Comparison of ENCODE assay signal across 17 cellular contexts in genomic region chr15:58087870-58088269, GRCh38. TPM values are rescaled to one million over a fixed set of nuclear protein-coding genes. Genes with fewer than 3 reads are reported as not detected.
DNase-seq lines count a peak whose midpoint lies in the region; ATAC-seq and TF ChIP-seq lines count a peak whose summit lies in the region.
"Had no signal": no experiment of that assay in that cellular context is flagged by ENCODE, and none has a peak within 500 bp of the region (broad histone marks: within the 10 kb centered on the region; RNA-seq: fewer than 3 reads in every experiment).

No MANE protein-coding gene starts in this region.

- no peak overlapping the region for H3K4me3 ChIP-seq in left lung

- no peaks in the 10 kb centered on the region for H3K9me3 ChIP-seq in left lung

- H3K27me3 Mint-ChIP-seq in stimulated activated naive CD8-positive, alpha-beta T cell treated with anti-CD3 and anti-CD28 coated beads, Interleukin-15, Interleukin-2, amounts not matched to agents 100 ng/mL and 50 ng/mL, for 24 hours = peaks cover 47% of the 10 kb centered on the region
- peaks cover 9% of the 10 kb centered on the region for H3K27me3 Mint-ChIP-seq in stimulated activated naive CD8-positive, alpha-beta T cell treated with anti-CD3 and anti-CD28 coated beads, Interleukin-15, amount 100 ng/mL, for 72 hours

- no peak for DNase-seq in stimulated activated naive CD8-positive, alpha-beta T cell treated with anti-CD3 and anti-CD28 coated beads, Interleukin-15, amount 100 ng/mL, for 72 hours
- DNase-seq in SKM-1 treated with dmso at 0.1 percent for 144 hours (lab: John Stamatoyannopoulos, UW; ENCODE audit: unreplicated experiment) (peak; percentile 28), left lung (no peak), amygdala (lab: John Stamatoyannopoulos, UW) (no peak), NCI-H446 treated with DMSO at 0.1 percent for 48 hours (lab: John Stamatoyannopoulos, UW) (no peak)
- no peak for DNase-seq in stimulated activated CD8-positive, alpha-beta memory T cell treated with anti-CD3 and anti-CD28 coated beads, Interleukin-4, amount 100 ng/mL, for 48 hours
- DNase-seq: CD8-positive, alpha-beta T cell; COR-L47; DMS153; DMS79 treated with DMSO at 0.1 percent for 48 hours; EL; GOT3; H9 had no signal

- no peak overlapping the region for H3K27ac ChIP-seq in left lung
- H3K27ac ChIP-seq: C4-2B had no signal

- no peak for TF ChIP-seq CTCF in left lung (IDR thresholded peaks at IDR 0.05)

- H3K4me1 ChIP-seq in left lung = no peaks in the 10 kb centered on the region

- peak overlapping the region; percentile 60 for H3K27ac Mint-ChIP-seq in stimulated activated naive CD8-positive, alpha-beta T cell treated with anti-CD3 and anti-CD28 coated beads, Interleukin-15, Interleukin-2, amounts not matched to agents 100 ng/mL and 50 ng/mL, for 24 hours
- H3K27ac Mint-ChIP-seq in stimulated activated naive CD8-positive, alpha-beta T cell treated with anti-CD3 and anti-CD28 coated beads, Interleukin-15, amount 100 ng/mL, for 72 hours = no peak overlapping the region
- H3K27ac Mint-ChIP-seq: B cell; CD8-positive, alpha-beta T cell; H9 had no signal

- intact Hi-C loops in left lung (cut with DNase I) = no loop called here

- ATAC-seq in stimulated activated naive CD8-positive, alpha-beta T cell treated with anti-CD3 and anti-CD28 coated beads, Interleukin-15, amount 100 ng/mL, for 72 hours = no peak
- ATAC-seq in left lung = peak; percentile 42
- ATAC-seq: CD8-positive, alpha-beta T cell had no signal

- H3K4me3 Mint-ChIP-seq in stimulated activated naive CD8-positive, alpha-beta T cell treated with anti-CD3 and anti-CD28 coated beads, Interleukin-15, Interleukin-2, amounts not matched to agents 100 ng/mL and 50 ng/mL, for 24 hours = no peak overlapping the region
- H3K4me3 Mint-ChIP-seq in stimulated activated naive CD8-positive, alpha-beta T cell treated with anti-CD3 and anti-CD28 coated beads, Interleukin-15, amount 100 ng/mL, for 72 hours = no peak overlapping the region
- H3K4me3 Mint-ChIP-seq: B cell; CD8-positive, alpha-beta T cell; H9 had no signal

- peaks cover 23% of the 10 kb centered on the region for H3K4me1 Mint-ChIP-seq in stimulated activated naive CD8-positive, alpha-beta T cell treated with anti-CD3 and anti-CD28 coated beads, Interleukin-15, Interleukin-2, amounts not matched to agents 100 ng/mL and 50 ng/mL, for 24 hours (ENCODE audit: low read depth)
- H3K4me1 Mint-ChIP-seq in stimulated activated naive CD8-positive, alpha-beta T cell treated with anti-CD3 and anti-CD28 coated beads, Interleukin-15, amount 100 ng/mL, for 72 hours = no peaks in the 10 kb centered on the region
- H3K4me1 Mint-ChIP-seq: B cell, H9 had no signal

- H3K36me3 ChIP-seq in left lung = no peaks in the 10 kb centered on the region

- H3K36me3 Mint-ChIP-seq in stimulated activated naive CD8-positive, alpha-beta T cell treated with anti-CD3 and anti-CD28 coated beads, Interleukin-15, Interleukin-2, amounts not matched to agents 100 ng/mL and 50 ng/mL, for 24 hours (ENCODE audit: low read depth) = no peaks in the 10 kb centered on the region
- H3K36me3 Mint-ChIP-seq: CD8-positive, alpha-beta T cell had no signal

- H3K9me3 Mint-ChIP-seq in stimulated activated naive CD8-positive, alpha-beta T cell treated with anti-CD3 and anti-CD28 coated beads, Interleukin-15, Interleukin-2, amounts not matched to agents 100 ng/mL and 50 ng/mL, for 24 hours = peaks cover 12% of the 10 kb centered on the region
- peaks cover 0 to 5% of the 10 kb centered on the region in 2 donors for H3K9me3 Mint-ChIP-seq in stimulated activated naive CD8-positive, alpha-beta T cell treated with anti-CD3 and anti-CD28 coated beads, Interleukin-15, amount 100 ng/mL, for 72 hours
- H3K9me3 Mint-ChIP-seq: H9 had no signal

- peaks cover 0 to 15% of the 10 kb centered on the region in 2 donors for H3K27me3 ChIP-seq in left lung

RNA-seq across cellular contexts. Expression of gene ALDH1A2, which starts 22.4 kb away (rescaled TPM):
- total RNA-seq in left lung = 10 to 100 TPM in 1 of 2 donors, 1 to 10 TPM in 1; 3.7 to 26.6 TPM
- total RNA-seq: B cell; CD8-positive, alpha-beta T cell had no signal

RNA-seq across cellular contexts. Expression of gene AQP9, which starts 50.3 kb away (rescaled TPM):
- 100 to 1,000 TPM in 1 of 2 donors, 10 to 100 TPM in 1; 22.1 to 137 TPM for total RNA-seq in left lung
- total RNA-seq: B cell; CD8-positive, alpha-beta T cell; H9; HT-29 had no signal
